Comparison of ENCODE assay signal across 1 cellular context in genomic region chr22:21868651-21869050, GRCh38.
TF ChIP-seq lines count a peak whose summit lies in the region.

No MANE protein-coding gene starts in this region.

TF ChIP-seq in GM23338, 12 proteins besides CTCF, POLR2A, EP300 and RAD21 (continued from another document):
- no peak for TF ChIP-seq ZNF462 (CRISPR knock-in tag; IDR thresholded peaks at IDR 0.05)
- TF ChIP-seq POLR2AphosphoS5 (IDR thresholded peaks at IDR 0.05; ENCODE audit: low read depth) = no peak
- TF ChIP-seq ZNF331 (CRISPR knock-in tag; IDR thresholded peaks at IDR 0.05; ENCODE audit: low read depth) = no peak
